In the genomic region with DNA sequence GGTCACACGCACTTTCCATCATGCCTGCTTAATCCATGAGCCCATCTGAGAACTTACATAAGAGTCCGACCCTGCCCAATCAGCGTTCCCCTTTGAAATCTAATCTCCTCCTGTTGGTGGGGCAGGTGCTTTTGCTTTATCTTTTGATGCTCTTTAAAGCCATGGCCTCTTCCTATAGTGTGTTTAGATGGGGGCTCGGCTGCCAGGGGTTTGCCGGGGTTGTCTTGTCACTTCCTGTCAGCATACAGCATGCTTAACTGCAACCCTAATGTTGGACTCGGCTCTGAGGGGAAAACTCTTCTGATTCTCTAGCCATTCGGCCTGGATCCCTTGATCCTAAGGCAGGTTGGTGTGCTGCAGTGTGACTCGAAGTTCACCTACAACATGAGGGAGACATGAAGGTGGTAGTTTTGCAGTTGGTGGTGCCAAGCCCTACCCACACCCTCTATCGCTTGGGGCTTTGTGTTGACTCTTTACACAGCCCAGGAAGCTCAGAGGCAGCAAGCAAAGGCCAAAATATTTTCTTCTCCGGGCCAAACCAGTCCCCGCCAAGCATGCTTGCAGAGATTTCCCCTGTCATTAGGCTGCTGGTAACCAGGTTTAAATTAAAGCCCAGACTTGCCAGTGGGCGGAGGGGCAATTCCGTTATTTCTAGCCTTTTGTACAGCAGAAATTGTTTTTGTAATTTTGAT, we compare ENCODE assay signal across 16 cellular contexts.
DNase-seq lines count a peak whose midpoint lies in the region; ATAC-seq and TF ChIP-seq lines count a peak whose summit lies in the region.
"Had no signal": no experiment of that assay in that cellular context is flagged by ENCODE, and none has a peak within 500 bp of the region (broad histone marks: within the 10 kb centered on the region; RNA-seq: fewer than 3 reads in every experiment).

No MANE protein-coding gene starts in this region.

- DNase-seq in Right ventricle myocardium inferior (ENCODE audit: missing footprints) = no peak
- no peak for DNase-seq in cardiac septum (ENCODE audit: low spot score)
- DNase-seq in heart left ventricle = peak in 3 of 5 donors; percentile 21 to 41 (median 39)
- no peak for DNase-seq in nephron progenitor cell
- DNase-seq in esophagus muscularis mucosa (ENCODE audit: extremely low spot score) = no peak
- no peak for DNase-seq in OCI-M1 (lab: John Stamatoyannopoulos, UW)
- DNase-seq: 8988T; CD4-positive, alpha-beta memory T cell; DMS79; NCI-H1092 treated with DMSO at 0.1 percent for 48 hours; NCI-H2081 treated with DMSO at 0.1 percent for 48 hours; NCI-H226; NCI-H526 had no signal

- H3K4me1 ChIP-seq in heart left ventricle (peaks cover 0 to 71% (median 41%) of the 10 kb centered on the region in 12 donors), esophagus muscularis mucosa (peaks cover 18 to 38% (median 26%) of the 10 kb centered on the region in 4 donors)

- TF ChIP-seq CTCF in heart left ventricle (IDR thresholded peaks at IDR 0.05) (no peak), nephron progenitor cell (IDR thresholded peaks at IDR 0.05) (no peak), esophagus muscularis mucosa (IDR thresholded peaks at IDR 0.05) (no peak)

- H3K36me3 ChIP-seq in heart left ventricle = peaks cover 0 to 9% (median 0%) of the 10 kb centered on the region in 9 donors
- peaks cover 0 to 6% (median 3%) of the 10 kb centered on the region in 4 donors for H3K36me3 ChIP-seq in esophagus muscularis mucosa

- ATAC-seq in Right ventricle myocardium inferior (peak; percentile 49), heart left ventricle (peak; percentile 25 to 67 (median 48)), HG03097 (IDR thresholded peaks at IDR 0.05; ENCODE audit: low FRiP score, unreplicated experiment) (no peak), HG02973 (IDR thresholded peaks at IDR 0.05; ENCODE audit: unreplicated experiment) (no peak)

- H3K4me3 ChIP-seq in heart left ventricle (no peak overlapping the region), esophagus muscularis mucosa (no peak overlapping the region)

- H3K4me1 Mint-ChIP-seq in nephron progenitor cell = peaks cover 19% of the 10 kb centered on the region
- H3K4me1 Mint-ChIP-seq: CD4-positive, alpha-beta memory T cell had no signal

- H3K27me3 ChIP-seq in heart left ventricle (no peaks in the 10 kb centered on the region), esophagus muscularis mucosa (no peaks in the 10 kb centered on the region)

- H3K27ac ChIP-seq in heart left ventricle (peak overlapping the region in 11 of 12 donors; percentile 23 to 69 (median 50)), esophagus muscularis mucosa (replicated peaks in 1 of 4) (no peak overlapping the region)
- H3K27ac ChIP-seq: KMS-11 had no signal

- intact Hi-C loops in Right ventricle myocardium inferior (cut with DNase I) (loop anchor here (5.0 kb wide), 2 partner anchors 57 to 592 kb away; a partner anchor contains a TSS), cardiac septum (cut with DNase I) (loop anchor here (5.0 kb wide), 1 partner anchor 227 kb away; no protein-coding TSS in a partner anchor), heart left ventricle (cut with DNase I) (no loop called here), esophagus muscularis mucosa (cut with DNase I) (no loop called here)

- no peaks in the 10 kb centered on the region for H3K27me3 Mint-ChIP-seq in nephron progenitor cell (ENCODE audit: low read depth, poor library complexity)
- H3K27me3 Mint-ChIP-seq: CD4-positive, alpha-beta memory T cell had no signal

- H3K9me3 Mint-ChIP-seq in nephron progenitor cell = no peaks in the 10 kb centered on the region

- no peaks in the 10 kb centered on the region for H3K9me3 ChIP-seq in heart left ventricle
- H3K9me3 ChIP-seq in esophagus muscularis mucosa = no peaks in the 10 kb centered on the region

- H3K4me3 Mint-ChIP-seq in nephron progenitor cell = no peak overlapping the region
- H3K4me3 Mint-ChIP-seq: CD4-positive, alpha-beta memory T cell had no signal

- peak overlapping the region; percentile 21 for H3K27ac Mint-ChIP-seq in nephron progenitor cell
- H3K27ac Mint-ChIP-seq: CD4-positive, alpha-beta memory T cell had no signal

- H3K36me3 Mint-ChIP-seq in nephron progenitor cell (ENCODE audit: low read depth) = peaks cover 37% of the 10 kb centered on the region
- H3K36me3 Mint-ChIP-seq: CD4-positive, alpha-beta memory T cell had no signal

- WGBS in heart left ventricle, 4 donors = 42 to 49% (median 45%) methylated on average over 13 of the region's 13 CpGs
- 81% methylated on average over 13 of the region's 13 CpGs for WGBS in esophagus muscularis mucosa

- no peak for TF ChIP-seq EP300 in esophagus muscularis mucosa (IDR thresholded peaks at IDR 0.05)

- TF ChIP-seq POLR2A in heart left ventricle (IDR thresholded peaks at IDR 0.05) (no peak), esophagus muscularis mucosa (IDR thresholded peaks at IDR 0.05; ENCODE audit: low read depth) (no peak)

Comparison
In these comparisons a context has a peak if more than half of its experiments do, and no peak if none do; other contexts are left out.
1. DNase-seq: peak in heart left ventricle (3 of 5); none in Right ventricle myocardium inferior (single experiment), cardiac septum (single experiment), nephron progenitor cell (single experiment), esophagus muscularis mucosa (single experiment) and OCI-M1 (single experiment).
2. intact Hi-C loops: an anchor here in Right ventricle myocardium inferior (5.0 kb wide) and cardiac septum (5.0 kb wide); none called in heart left ventricle and esophagus muscularis mucosa.
3. ATAC-seq: peak in Right ventricle myocardium inferior (single experiment) and heart left ventricle (4 of 4); none in HG03097 (single experiment) and HG02973 (single experiment).
4. H3K27ac ChIP-seq: peak in heart left ventricle (11 of 12); none in esophagus muscularis mucosa (0 of 4).